In genomic region chr3:15858547-15859506, GRCh38 we compare ENCODE assay signal across 1 cellular context.
A peak's percentile ranks its signal among the peaks of the same experiment; 100 is the strongest.
TF ChIP-seq lines count a peak whose summit lies in the region.

No MANE protein-coding gene starts in this region.

TF ChIP-seq in K562, 482 proteins besides CTCF, POLR2A, EP300 and RAD21 (continued from another document and continues in another):
- TF ChIP-seq HMGXB4 (CRISPR knock-in tag; IDR thresholded peaks at IDR 0.05): peak; percentile 49; the same call in 1 of the 2 replicates
- TF ChIP-seq SMARCA4 (IDR thresholded peaks at IDR 0.05): no peak
- TF ChIP-seq SETDB1 (IDR thresholded peaks at IDR 0.05; ENCODE audit: low read length): no peak
- peak in 1 of 2 experiments; percentile 45; a peak in 1 of 4 replicates for TF ChIP-seq SIN3A (IDR thresholded peaks at IDR 0.05; ENCODE audit: borderline replicate concordance in 2 of 2, control insufficient read depth in 1 of 2, low read depth in 2 of 2, low read length in 2 of 2)
- TF ChIP-seq ZKSCAN1 (IDR thresholded peaks at IDR 0.05; ENCODE audit: low read depth, low read length): no peak
- no peak for TF ChIP-seq U2AF2 (optimal IDR thresholded peaks at IDR 0.05; ENCODE audit: low read depth, low read length)
- no peak for TF ChIP-seq MED1 (CRISPR knock-in tag; IDR thresholded peaks at IDR 0.05; ENCODE audit: borderline replicate concordance)
- no peak for TF ChIP-seq SMARCB1 (IDR thresholded peaks at IDR 0.05; ENCODE audit: insufficient read length, low read depth)
- TF ChIP-seq NR2C2 (CRISPR knock-in tag; IDR thresholded peaks at IDR 0.05): peak; percentile 70; the same call in 1 of the 2 replicates
- TF ChIP-seq NR2C2 (tag; IDR thresholded peaks at IDR 0.05): peak; percentile 97
- no peak for TF ChIP-seq DACH1 (IDR thresholded peaks at IDR 0.05; ENCODE audit: partially characterized antibody)
- TF ChIP-seq KLF6 (CRISPR knock-in tag; IDR thresholded peaks at IDR 0.05; ENCODE audit: borderline replicate concordance): no peak
- no peak for TF ChIP-seq HMGN3 (IDR thresholded peaks at IDR 0.05; ENCODE audit: borderline replicate concordance, extremely low read depth, insufficient read length, low read depth, low read length)
- no peak for TF ChIP-seq ZNF609 (CRISPR knock-in tag; IDR thresholded peaks at IDR 0.05; ENCODE audit: borderline replicate concordance)
- peak; percentile 70 for TF ChIP-seq FUS (optimal IDR thresholded peaks at IDR 0.05; ENCODE audit: low read depth, low read length)
- no peak for TF ChIP-seq SMARCC2 (IDR thresholded peaks at IDR 0.05; ENCODE audit: low read depth)
- no peak for TF ChIP-seq ZNF583 (CRISPR knock-in tag; IDR thresholded peaks at IDR 0.05)
- peak in 1 of 2 experiments; percentile 44 for TF ChIP-seq MAZ (CRISPR knock-in tag; conservative IDR thresholded peaks at IDR 0.05 in 1 of 2, IDR thresholded peaks at IDR 0.05 in 1 of 2)
- TF ChIP-seq SNIP1 (IDR thresholded peaks at IDR 0.05; ENCODE audit: low read depth): no peak
- no peak for TF ChIP-seq ZNF584 (CRISPR knock-in tag; IDR thresholded peaks at IDR 0.05; ENCODE audit: low read depth)
- no peak for TF ChIP-seq POLR3G (IDR thresholded peaks at IDR 0.05; ENCODE audit: extremely low read depth, insufficient read length, insufficient replicate concordance)
- TF ChIP-seq HNRNPH1 (optimal IDR thresholded peaks at IDR 0.05; ENCODE audit: low read depth, low read length): no peak
- no peak for TF ChIP-seq NFIC (IDR thresholded peaks at IDR 0.05)
- TF ChIP-seq TCF7 (IDR thresholded peaks at IDR 0.05; ENCODE audit: borderline replicate concordance): no peak
- TF ChIP-seq EWSR1 (IDR thresholded peaks at IDR 0.05; ENCODE audit: borderline replicate concordance, low read depth, partially characterized antibody): no peak
- TF ChIP-seq TCF7L2 (IDR thresholded peaks at IDR 0.05; ENCODE audit: low read depth, low read length): no peak
- TF ChIP-seq CREB1 (IDR thresholded peaks at IDR 0.05): no peak
- peak; percentile 67 for TF ChIP-seq CREB1 (CRISPR knock-in tag; IDR thresholded peaks at IDR 0.05)
- TF ChIP-seq NEUROD1 (IDR thresholded peaks at IDR 0.05; ENCODE audit: borderline replicate concordance, low read depth, low read length, partially characterized antibody): no peak
- no peak for TF ChIP-seq ADNP (tag; IDR thresholded peaks at IDR 0.05)
- no peak for TF ChIP-seq ZNF175 (CRISPR knock-in tag; IDR thresholded peaks at IDR 0.05; ENCODE audit: low read depth)
- TF ChIP-seq HEY1 (CRISPR knock-in tag; IDR thresholded peaks at IDR 0.05; ENCODE audit: borderline replicate concordance): no peak
- TF ChIP-seq CHD4 (IDR thresholded peaks at IDR 0.05; ENCODE audit: insufficient read depth, insufficient replicate concordance, low read depth, low read length, poor library complexity, severe bottlenecking): no peak
- TF ChIP-seq L3MBTL2 (IDR thresholded peaks at IDR 0.05): peak; percentile 87
- no peak for TF ChIP-seq ELF2 (CRISPR knock-in tag; IDR thresholded peaks at IDR 0.05)
- no peak for TF ChIP-seq PURB (CRISPR knock-in tag; IDR thresholded peaks at IDR 0.05; ENCODE audit: low read depth)
- no peak for TF ChIP-seq SRF (CRISPR knock-in tag; IDR thresholded peaks at IDR 0.05)
- TF ChIP-seq, protein P1, sequence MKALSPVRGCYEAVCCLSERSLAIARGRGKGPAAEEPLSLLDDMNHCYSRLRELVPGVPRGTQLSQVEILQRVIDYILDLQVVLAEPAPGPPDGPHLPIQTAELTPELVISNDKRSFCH (CRISPR knock-in tag; IDR thresholded peaks at IDR 0.05): no peak
- TF ChIP-seq, protein P1 (tag; IDR thresholded peaks at IDR 0.05): 0 out of 2 replicates have a peak, but pooled peaks have one; percentile 38
- peak; percentile 18; the same call in 1 of the 2 replicates for TF ChIP-seq TEAD4 (IDR thresholded peaks at IDR 0.05; ENCODE audit: low read length)
- no peak for TF ChIP-seq TEAD4 (CRISPR knock-in tag; IDR thresholded peaks at IDR 0.05; ENCODE audit: borderline replicate concordance)
- no peak for TF ChIP-seq ZC3H8 (IDR thresholded peaks at IDR 0.05)
- TF ChIP-seq ZNF224 (CRISPR knock-in tag; IDR thresholded peaks at IDR 0.05): no peak
- no peak for TF ChIP-seq HNRNPUL1 (IDR thresholded peaks at IDR 0.05; ENCODE audit: low read length)
- TF ChIP-seq, protein P2, sequence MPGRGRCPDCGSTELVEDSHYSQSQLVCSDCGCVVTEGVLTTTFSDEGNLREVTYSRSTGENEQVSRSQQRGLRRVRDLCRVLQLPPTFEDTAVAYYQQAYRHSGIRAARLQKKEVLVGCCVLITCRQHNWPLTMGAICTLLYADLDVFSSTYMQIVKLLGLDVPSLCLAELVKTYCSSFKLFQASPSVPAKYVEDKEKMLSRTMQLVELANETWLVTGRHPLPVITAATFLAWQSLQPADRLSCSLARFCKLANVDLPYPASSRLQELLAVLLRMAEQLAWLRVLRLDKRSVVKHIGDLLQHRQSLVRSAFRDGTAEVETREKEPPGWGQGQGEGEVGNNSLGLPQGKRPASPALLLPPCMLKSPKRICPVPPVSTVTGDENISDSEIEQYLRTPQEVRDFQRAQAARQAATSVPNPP (IDR thresholded peaks at IDR 0.05; ENCODE audit: borderline replicate concordance, insufficient read depth, insufficient read length): no peak
- no peak for TF ChIP-seq ASH1L (IDR thresholded peaks at IDR 0.05; ENCODE audit: borderline replicate concordance, low read depth, partially characterized antibody)
- TF ChIP-seq ZNF518B (CRISPR knock-in tag; IDR thresholded peaks at IDR 0.05): no peak
- no peak for TF ChIP-seq SMC3 (conservative IDR thresholded peaks at IDR 0.05; ENCODE audit: insufficient read depth, low read depth, low read length)
- TF ChIP-seq CBFA2T2 (conservative IDR thresholded peaks at IDR 0.05): no peak
- TF ChIP-seq ATF2 (CRISPR knock-in tag; IDR thresholded peaks at IDR 0.05): peak; percentile 68; the same call in 1 of the 2 replicates
- TF ChIP-seq JUN (IDR thresholded peaks at IDR 0.05; ENCODE audit: borderline replicate concordance, low read depth, low read length): no peak
- TF ChIP-seq JUN (CRISPR knock-in tag; IDR thresholded peaks at IDR 0.05; ENCODE audit: borderline replicate concordance): peak; percentile 84; the same call in 1 of the 2 replicates
- TF ChIP-seq TCF3 (CRISPR knock-in tag; IDR thresholded peaks at IDR 0.05): no peak
- no peak for TF ChIP-seq ZNF696 (CRISPR knock-in tag; conservative IDR thresholded peaks at IDR 0.05)
- TF ChIP-seq GATAD2B (IDR thresholded peaks at IDR 0.05; ENCODE audit: borderline replicate concordance): no peak
- TF ChIP-seq TFAM (CRISPR knock-in tag; conservative IDR thresholded peaks at IDR 0.05): no peak
- TF ChIP-seq ZNF3 (CRISPR knock-in tag; IDR thresholded peaks at IDR 0.05): no peak
- no peak for TF ChIP-seq SRSF9 (IDR thresholded peaks at IDR 0.05; ENCODE audit: borderline replicate concordance, low read depth, low read length)
- TF ChIP-seq MTA3 (IDR thresholded peaks at IDR 0.05; ENCODE audit: borderline replicate concordance): peak; percentile 30; the same call in 1 of the 2 replicates
- TF ChIP-seq BDP1 (IDR thresholded peaks at IDR 0.05; ENCODE audit: insufficient read depth, insufficient read length): no peak
- TF ChIP-seq, protein P3, sequence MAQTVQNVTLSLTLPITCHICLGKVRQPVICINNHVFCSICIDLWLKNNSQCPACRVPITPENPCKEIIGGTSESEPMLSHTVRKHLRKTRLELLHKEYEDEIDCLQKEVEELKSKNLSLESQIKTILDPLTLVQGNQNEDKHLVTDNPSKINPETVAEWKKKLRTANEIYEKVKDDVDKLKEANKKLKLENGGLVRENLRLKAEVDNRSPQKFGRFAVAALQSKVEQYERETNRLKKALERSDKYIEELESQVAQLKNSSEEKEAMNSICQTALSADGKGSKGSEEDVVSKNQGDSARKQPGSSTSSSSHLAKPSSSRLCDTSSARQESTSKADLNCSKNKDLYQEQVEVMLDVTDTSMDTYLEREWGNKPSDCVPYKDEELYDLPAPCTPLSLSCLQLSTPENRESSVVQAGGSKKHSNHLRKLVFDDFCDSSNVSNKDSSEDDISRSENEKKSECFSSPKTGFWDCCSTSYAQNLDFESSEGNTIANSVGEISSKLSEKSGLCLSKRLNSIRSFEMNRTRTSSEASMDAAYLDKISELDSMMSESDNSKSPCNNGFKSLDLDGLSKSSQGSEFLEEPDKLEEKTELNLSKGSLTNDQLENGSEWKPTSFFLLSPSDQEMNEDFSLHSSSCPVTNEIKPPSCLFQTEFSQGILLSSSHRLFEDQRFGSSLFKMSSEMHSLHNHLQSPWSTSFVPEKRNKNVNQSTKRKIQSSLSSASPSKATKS (CRISPR knock-in tag; IDR thresholded peaks at IDR 0.05): no peak
- peak; percentile 90 for TF ChIP-seq ZBTB7A (IDR thresholded peaks at IDR 0.05; ENCODE audit: borderline replicate concordance, control insufficient read depth, low read depth, low read length)
- 0 out of 4 replicates have a peak, but pooled peaks of 1 of the 2 experiments have one; percentile 8 for TF ChIP-seq KDM1A (IDR thresholded peaks at IDR 0.05)
